ENCODE assay signal across 15 cellular contexts in genomic region chr1:193463518-193463917, GRCh38.
DNase-seq lines count a peak whose midpoint lies in the region; ATAC-seq, FAIRE-seq and TF ChIP-seq lines count a peak whose summit lies in the region.
"Had no signal": no experiment of that assay in that cellular context is flagged by ENCODE, and none has a peak within 500 bp of the region (broad histone marks: within the 10 kb centered on the region; RNA-seq: fewer than 3 reads in every experiment).

No MANE protein-coding gene starts in this region.

- H3K4me1 ChIP-seq in CD4-positive, CD25-positive, alpha-beta regulatory T cell (ENCODE audit: control insufficient read depth, insufficient read depth, low read length, poor library complexity, severe bottlenecking): peaks cover 60% of the 10 kb centered on the region
- peaks cover 12 to 20% of the 10 kb centered on the region in 2 donors for H3K4me1 ChIP-seq in naive thymus-derived CD4-positive, alpha-beta T cell (ENCODE audit: control insufficient read depth in 2 of 2, insufficient read depth in 2 of 2, low read length in 2 of 2)

- H3K36me3 Mint-ChIP-seq in CD4-positive, CD25-positive, alpha-beta regulatory T cell: peaks cover 10% of the 10 kb centered on the region
- peaks cover 49% of the 10 kb centered on the region for H3K36me3 Mint-ChIP-seq in activated T-helper 17 cell treated with anti-CD3 and anti-CD28 coated beads, Interleukin-2, amount 50 U/mL, for 72 hours (ENCODE audit: low read depth)
- peaks cover 0 to 23% (median 0%) of the 10 kb centered on the region in 5 donors for H3K36me3 Mint-ChIP-seq in naive thymus-derived CD4-positive, alpha-beta T cell

- no peaks in the 10 kb centered on the region for H3K27me3 Mint-ChIP-seq in CD4-positive, CD25-positive, alpha-beta regulatory T cell
- H3K27me3 Mint-ChIP-seq in activated T-helper 17 cell treated with anti-CD3 and anti-CD28 coated beads, Interleukin-2, amount 50 U/mL, for 72 hours: no peaks in the 10 kb centered on the region
- H3K27me3 Mint-ChIP-seq in naive thymus-derived CD4-positive, alpha-beta T cell: no peaks in the 10 kb centered on the region

- no peak for TF ChIP-seq CTCF in D721Med (IDR thresholded peaks at IDR 0.05; ENCODE audit: insufficient read depth, missing control alignments)

- POLR2A ChIA-PET in naive thymus-derived CD4-positive, alpha-beta T cell (lab: Charles Lee): interaction anchor here (1.3 to 2.5 kb wide), 3 partner anchors 9 to 14 kb away, joined by 3 to 8 read pairs (median 6); no protein-coding TSS in a partner anchor

- peak overlapping the region; percentile 47 to 94 (median 88) for H3K27ac Mint-ChIP-seq in CD4-positive, CD25-positive, alpha-beta regulatory T cell
- peak overlapping the region; percentile 85 for H3K27ac Mint-ChIP-seq in activated T-helper 17 cell treated with anti-CD3 and anti-CD28 coated beads, Interleukin-2, amount 50 U/mL, for 72 hours
- peak overlapping the region in 4 of 9 donors; percentile 25 to 68 (median 64) for H3K27ac Mint-ChIP-seq in naive thymus-derived CD4-positive, alpha-beta T cell

- no peak for ATAC-seq in CD4-positive, CD25-positive, alpha-beta regulatory T cell (ENCODE audit: low read depth in 2 of 2)
- ATAC-seq in activated T-helper 17 cell treated with anti-CD3 and anti-CD28 coated beads, Interleukin-2, amount 50 U/mL, for 72 hours (replicated peaks): no peak
- ATAC-seq in naive thymus-derived CD4-positive, alpha-beta T cell: no peak
- ATAC-seq in Right ventricle myocardium superior (ENCODE audit: poor library complexity): no peak
- no peak for ATAC-seq in sciatic nerve
- ATAC-seq: Panc1 had no signal

- H3K9me3 ChIP-seq in CD4-positive, CD25-positive, alpha-beta regulatory T cell (ENCODE audit: control insufficient read depth in 2 of 2, low read length in 2 of 2): no peaks in the 10 kb centered on the region
- H3K9me3 ChIP-seq in naive thymus-derived CD4-positive, alpha-beta T cell (ENCODE audit: control insufficient read depth in 2 of 3, low read length in 3 of 3): no peaks in the 10 kb centered on the region
- H3K9me3 ChIP-seq: BE2C, HAP-1 had no signal

- H3K4me3 ChIP-seq in CD4-positive, CD25-positive, alpha-beta regulatory T cell (ENCODE audit: low read depth, low read length): peak overlapping the region; percentile 89
- no peak overlapping the region for H3K4me3 ChIP-seq in naive thymus-derived CD4-positive, alpha-beta T cell (ENCODE audit: low read length)
- H3K4me3 ChIP-seq: HAP-1 had no signal

- H3K9me3 Mint-ChIP-seq in CD4-positive, CD25-positive, alpha-beta regulatory T cell: no peaks in the 10 kb centered on the region
- H3K9me3 Mint-ChIP-seq in activated T-helper 17 cell treated with anti-CD3 and anti-CD28 coated beads, Interleukin-2, amount 50 U/mL, for 72 hours: no peaks in the 10 kb centered on the region
- H3K9me3 Mint-ChIP-seq in naive thymus-derived CD4-positive, alpha-beta T cell: peaks cover 0 to 9% (median 0%) of the 10 kb centered on the region in 11 donors

- DNase-seq in CD4-positive, CD25-positive, alpha-beta regulatory T cell: no peak
- DNase-seq in D721Med (ENCODE audit: insufficient read length, low spot score) (no peak), Right ventricle myocardium superior (no peak), sciatic nerve (ENCODE audit: low spot score) (no peak), NCI-H524 treated with DMSO at 0.1 percent for 48 hours (lab: John Stamatoyannopoulos, UW) (no peak)
- no peak for DNase-seq in naive thymus-derived CD4-positive, alpha-beta T cell
- DNase-seq: BE2C, Karpas-422, MM.1S, NCI-H1105, NCI-H187, SHP77 had no signal

- CTCF ChIA-PET in naive thymus-derived CD4-positive, alpha-beta T cell (lab: Charles Lee): no interaction called here

- no peaks in the 10 kb centered on the region for H3K27me3 ChIP-seq in CD4-positive, CD25-positive, alpha-beta regulatory T cell (ENCODE audit: control insufficient read depth, insufficient read depth, low read length)
- no peaks in the 10 kb centered on the region for H3K27me3 ChIP-seq in naive thymus-derived CD4-positive, alpha-beta T cell (ENCODE audit: control insufficient read depth in 2 of 2, insufficient read depth in 2 of 2, low read length in 2 of 2)
- H3K27me3 ChIP-seq: BE2C had no signal

- FAIRE-seq in D721Med (lab: Jason Lieb, UNC): peak; percentile 92

- H3K4me3 Mint-ChIP-seq in CD4-positive, CD25-positive, alpha-beta regulatory T cell: peak overlapping the region; percentile 63 to 86 (median 82)
- no peak overlapping the region for H3K4me3 Mint-ChIP-seq in activated T-helper 17 cell treated with anti-CD3 and anti-CD28 coated beads, Interleukin-2, amount 50 U/mL, for 72 hours
- H3K4me3 Mint-ChIP-seq in naive thymus-derived CD4-positive, alpha-beta T cell: peak overlapping the region in 6 of 10 donors; percentile 43 to 82 (median 72)

- H3K36me3 ChIP-seq in CD4-positive, CD25-positive, alpha-beta regulatory T cell (ENCODE audit: control insufficient read depth, insufficient read depth, low read length): peaks cover under 1% of the 10 kb centered on the region
- no peaks in the 10 kb centered on the region for H3K36me3 ChIP-seq in naive thymus-derived CD4-positive, alpha-beta T cell (ENCODE audit: control insufficient read depth in 2 of 3, insufficient read depth in 3 of 3, low read length in 3 of 3)
- H3K36me3 ChIP-seq: BE2C, HAP-1 had no signal

- H3K4me1 Mint-ChIP-seq in CD4-positive, CD25-positive, alpha-beta regulatory T cell: peaks cover 38 to 61% (median 50%) of the 10 kb centered on the region in 4 donors
- peaks cover 12% of the 10 kb centered on the region for H3K4me1 Mint-ChIP-seq in activated T-helper 17 cell treated with anti-CD3 and anti-CD28 coated beads, Interleukin-2, amount 50 U/mL, for 72 hours
- peaks cover 17 to 44% (median 35%) of the 10 kb centered on the region in 7 donors for H3K4me1 Mint-ChIP-seq in naive thymus-derived CD4-positive, alpha-beta T cell

- peak overlapping the region; percentile 92 for H3K27ac ChIP-seq in CD4-positive, CD25-positive, alpha-beta regulatory T cell (ENCODE audit: insufficient read depth, low read length, poor library complexity, severe bottlenecking)
- no peak overlapping the region for H3K27ac ChIP-seq in naive thymus-derived CD4-positive, alpha-beta T cell (ENCODE audit: low read depth, low read length)

- intact Hi-C loops in naive thymus-derived CD4-positive, alpha-beta T cell (cut with micrococcal nuclease): loop anchor here (2.0 kb wide), 3 partner anchors 15 to 77 kb away; no protein-coding TSS in a partner anchor
- intact Hi-C loops in Right ventricle myocardium superior (cut with DNase I) (no loop called here), sciatic nerve (cut with DNase I) (no loop called here)

Comparison
In these comparisons a context has a peak if more than half of its experiments do, and no peak if none do; other contexts are left out.
1. intact Hi-C loops: an anchor here in naive thymus-derived CD4-positive, alpha-beta T cell (2.0 kb wide); none called in Right ventricle myocardium superior and sciatic nerve.